ENCODE assay signal across 10 cellular contexts in the genomic region with DNA sequence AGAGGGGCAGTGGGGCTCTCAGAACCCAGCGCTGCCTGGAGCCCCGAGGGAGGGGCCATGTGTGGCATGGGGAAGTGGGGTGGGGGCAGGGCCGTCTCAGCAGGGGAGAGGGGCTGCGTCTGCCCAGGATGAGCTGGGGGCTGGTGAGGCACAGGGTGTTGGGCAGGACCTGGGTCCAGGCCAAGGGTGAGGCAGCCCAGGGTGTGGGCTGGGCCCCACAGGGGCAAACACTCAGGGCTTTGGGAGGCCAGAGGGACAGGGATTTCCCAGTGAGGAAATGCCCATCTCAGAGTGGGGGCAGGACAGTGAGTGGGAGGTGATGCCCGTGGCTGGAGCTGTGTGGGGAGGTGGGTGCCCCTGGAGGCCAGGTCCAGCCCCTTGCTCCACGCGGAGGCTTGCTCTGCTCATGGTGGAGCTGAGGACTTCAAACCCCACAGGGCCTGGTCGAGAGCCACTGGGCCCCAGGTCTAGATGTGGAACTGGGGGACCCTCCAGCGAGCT. TPM values are rescaled to one million over a fixed set of nuclear protein-coding genes. Genes with fewer than 3 reads are reported as not detected.
DNase-seq lines count a peak whose midpoint lies in the region; ATAC-seq and TF ChIP-seq lines count a peak whose summit lies in the region.
"Had no signal": no experiment of that assay in that cellular context is flagged by ENCODE, and none has a peak within 500 bp of the region (broad histone marks: within the 10 kb centered on the region; RNA-seq: fewer than 3 reads in every experiment).

No MANE protein-coding gene starts in this region.

- no peak overlapping the region for H2AFZ ChIP-seq in MM.1S (ENCODE audit: low read length)

- H4K20me1 ChIP-seq in MM.1S (ENCODE audit: insufficient read depth, low read length), result no peaks in the 10 kb centered on the region

- H3K27me3 ChIP-seq in mucosa of stomach (ENCODE audit: control insufficient read depth, insufficient read depth, low read length) (no peaks in the 10 kb centered on the region), MM.1S (replicated peaks; ENCODE audit: insufficient read depth, low read length) (no peaks in the 10 kb centered on the region)

- peak overlapping the region; percentile 35 for H3K4me3 ChIP-seq in epithelial cell of esophagus (ENCODE audit: low read length)
- peak overlapping the region; percentile 15 for H3K4me3 ChIP-seq in mucosa of stomach (ENCODE audit: low read length)
- no peak overlapping the region for H3K4me3 ChIP-seq in MM.1S (ENCODE audit: low read length)

- no peaks in the 10 kb centered on the region for H3K9me3 ChIP-seq in mucosa of stomach (ENCODE audit: control insufficient read depth, low read length)
- H3K9me3 ChIP-seq in MM.1S (replicated peaks; ENCODE audit: insufficient read depth, low read length), result no peaks in the 10 kb centered on the region

- TF ChIP-seq CTCF in epithelial cell of esophagus (IDR thresholded peaks at IDR 0.05; ENCODE audit: insufficient read depth, low read depth, low read length, missing control alignments) (no peak), MM.1S (IDR thresholded peaks at IDR 0.05; ENCODE audit: low read length) (no peak)

- H3K4me2 ChIP-seq in MM.1S (ENCODE audit: low read depth, low read length), result no peak overlapping the region

- peaks cover 40% of the 10 kb centered on the region for H3K79me2 ChIP-seq in MM.1S (ENCODE audit: low read length)

- peaks cover 85% of the 10 kb centered on the region for H3K4me1 ChIP-seq in mucosa of stomach (ENCODE audit: control insufficient read depth, insufficient read depth, low read length)
- peaks cover 6% of the 10 kb centered on the region; the same call in 1 of the 2 replicates for H3K4me1 ChIP-seq in MM.1S (ENCODE audit: low read length)

- no peak overlapping the region for H3K27ac ChIP-seq in MM.1S (ENCODE audit: low read length)

- DNase-seq in Right ventricle myocardium superior, result peak; percentile 66
- no peak for DNase-seq in cardiac septum (ENCODE audit: low spot score)
- DNase-seq in epithelial cell of esophagus (ENCODE audit: low read depth), result no peak
- no peak for DNase-seq in activated CD4-positive, alpha-beta T cell treated with anti-CD3 and anti-CD28 coated beads for 1 hour
- DNase-seq in stimulated activated CD4-positive, alpha-beta T cell treated with anti-CD3 and anti-CD28 coated beads, Interleukin-4, amount 100 ng/mL, for 1 hour, result no peak
- no peak for DNase-seq in RPMI8226
- no peak for DNase-seq in MM.1S
- DNase-seq: ACHN; activated CD4-positive, alpha-beta T cell treated with anti-CD3 and anti-CD28 coated beads, Interleukin-2, amount 50 U/mL, for 4 hours had no signal

- intact Hi-C loops in Right ventricle myocardium superior (cut with DNase I) (no loop called here), cardiac septum (cut with DNase I) (no loop called here)

- peak; percentile 5 for ATAC-seq in Right ventricle myocardium superior (ENCODE audit: poor library complexity)

- no peaks in the 10 kb centered on the region for H3F3A ChIP-seq in MM.1S (ENCODE audit: insufficient read depth, low read length)

- H3K9ac ChIP-seq in mucosa of stomach (ENCODE audit: low read length) (peak overlapping the region; percentile 71), MM.1S (ENCODE audit: low read length) (no peak overlapping the region)

- no peaks in the 10 kb centered on the region for H3K36me3 ChIP-seq in mucosa of stomach (ENCODE audit: control insufficient read depth, insufficient read depth, low read length)
- no peaks in the 10 kb centered on the region for H3K36me3 ChIP-seq in MM.1S (replicated peaks; ENCODE audit: insufficient read depth, low read length)

- H3K9me2 ChIP-seq in MM.1S (replicated peaks; ENCODE audit: insufficient read depth, low read length), result no peaks in the 10 kb centered on the region

RNA-seq across cellular contexts. Expression of gene PLXNB2, which starts 5.4 kb away (rescaled TPM):
- total RNA-seq in Right ventricle myocardium superior, result 68.3 TPM
- 85.7 TPM for total RNA-seq in cardiac septum

RNA-seq across cellular contexts. Expression of gene DENND6B, which starts 24.7 kb away (rescaled TPM):
- total RNA-seq in Right ventricle myocardium superior, result 1.1 TPM
- total RNA-seq in cardiac septum, result 2.8 TPM

RNA-seq across cellular contexts. Expression of gene MAPK11, which starts 31.9 kb away (rescaled TPM):
- total RNA-seq in Right ventricle myocardium superior (8.5 TPM), cardiac septum (11.7 TPM)

RNA-seq across cellular contexts. Expression of gene MAPK12, which starts 40.6 kb away (rescaled TPM):
- total RNA-seq in Right ventricle myocardium superior (13.2 TPM), cardiac septum (32.5 TPM)

RNA-seq across cellular contexts. Expression of gene PPP6R2, which starts 41.0 kb away (rescaled TPM):
- 40.4 TPM for total RNA-seq in Right ventricle myocardium superior
- 37.1 TPM for total RNA-seq in cardiac septum
